In genomic region chr11:59556883-59557205, GRCh38 we compare ENCODE assay signal across 8 cellular contexts. TPM values are rescaled to one million over a fixed set of nuclear protein-coding genes. Genes with fewer than 3 reads are reported as not detected.
DNase-seq lines count a peak whose midpoint lies in the region; ATAC-seq and TF ChIP-seq lines count a peak whose summit lies in the region.

No MANE protein-coding gene starts in this region.

- H3K4me1 Mint-ChIP-seq in T-helper 1 cell treated with Interleukin-12 subunit alpha and Interleukin-12 subunit beta and Interleukin-4 antibody, amounts not matched to agents 30 μg/mL and 1 μg/mL, for 36 hours (ENCODE audit: low read depth), result peaks cover 36% of the 10 kb centered on the region

- H3K36me3 ChIP-seq in gastroesophageal sphincter, result no peaks in the 10 kb centered on the region
- no peaks in the 10 kb centered on the region for H3K36me3 ChIP-seq in suprapubic skin

- CTCF ChIA-PET in GM10248 (lab: Yijun Ruan, JAX), result interaction anchor here (1.2 kb wide), 1 partner anchor 9 kb away, joined by 3 read pairs; no protein-coding TSS in a partner anchor

- peak; percentile 2 for ATAC-seq in HG03135 (IDR thresholded peaks at IDR 0.05; ENCODE audit: unreplicated experiment)
- ATAC-seq in gastroesophageal sphincter, result no peak

- H3K27ac Mint-ChIP-seq in T-helper 1 cell treated with Interleukin-12 subunit alpha and Interleukin-12 subunit beta and Interleukin-4 antibody, amounts not matched to agents 30 μg/mL and 1 μg/mL, for 36 hours, result peak overlapping the region; percentile 80

- no peaks in the 10 kb centered on the region for H3K9me3 ChIP-seq in gastroesophageal sphincter
- H3K9me3 ChIP-seq in suprapubic skin, result no peaks in the 10 kb centered on the region

- H3K4me3 ChIP-seq in GM08714 (ENCODE audit: low read length) (peak overlapping the region; percentile 84), gastroesophageal sphincter (peak overlapping the region in 1 of 2 donors; percentile 46), suprapubic skin (peak overlapping the region; percentile 38)

- H3K27me3 Mint-ChIP-seq in T-helper 1 cell treated with Interleukin-12 subunit alpha and Interleukin-12 subunit beta and Interleukin-4 antibody, amounts not matched to agents 30 μg/mL and 1 μg/mL, for 36 hours (ENCODE audit: low read depth), result peaks cover 22% of the 10 kb centered on the region

- TF ChIP-seq EP300 in gastroesophageal sphincter (IDR thresholded peaks at IDR 0.05), result no peak
- TF ChIP-seq EP300 in suprapubic skin (IDR thresholded peaks at IDR 0.05), result no peak

- H3K27ac ChIP-seq in gastroesophageal sphincter (peak overlapping the region in 3 of 4 donors; percentile 64 to 71 (median 70)), suprapubic skin (peak overlapping the region; percentile 15)

- no peaks in the 10 kb centered on the region for H3K9me3 Mint-ChIP-seq in T-helper 1 cell treated with Interleukin-12 subunit alpha and Interleukin-12 subunit beta and Interleukin-4 antibody, amounts not matched to agents 30 μg/mL and 1 μg/mL, for 36 hours

- DNase-seq in suprapubic skin (ENCODE audit: low spot score in 2 of 2) (no peak), GM10248 (ENCODE audit: extremely low spot score) (no peak), NCI-H774 (lab: John Stamatoyannopoulos, UW) (no peak), HPDE6-E6E7 (ENCODE audit: extremely low spot score) (no peak)

- WGBS in gastroesophageal sphincter (ENCODE audit: low coverage in 1 of 2), 2 donors, result 18 to 26% methylated on average over 4 to 10 of the region's 11 CpGs
- 28% methylated on average over 11 of the region's 11 CpGs for WGBS in suprapubic skin

- peaks cover 4% of the 10 kb centered on the region for H3K36me3 Mint-ChIP-seq in T-helper 1 cell treated with Interleukin-12 subunit alpha and Interleukin-12 subunit beta and Interleukin-4 antibody, amounts not matched to agents 30 μg/mL and 1 μg/mL, for 36 hours (ENCODE audit: low read depth)

- H3K4me1 ChIP-seq in gastroesophageal sphincter, result peaks cover 0 to 49% (median 5%) of the 10 kb centered on the region in 3 donors
- peaks cover 34% of the 10 kb centered on the region for H3K4me1 ChIP-seq in suprapubic skin

- no peaks in the 10 kb centered on the region for H3K27me3 ChIP-seq in gastroesophageal sphincter
- H3K27me3 ChIP-seq in suprapubic skin, result no peaks in the 10 kb centered on the region

- H3K4me3 Mint-ChIP-seq in T-helper 1 cell treated with Interleukin-12 subunit alpha and Interleukin-12 subunit beta and Interleukin-4 antibody, amounts not matched to agents 30 μg/mL and 1 μg/mL, for 36 hours, result peak overlapping the region; percentile 81

- TF ChIP-seq POLR2A in gastroesophageal sphincter (IDR thresholded peaks at IDR 0.05) (no peak), suprapubic skin (IDR thresholded peaks at IDR 0.05) (no peak)

- POLR2A ChIA-PET in GM10248 (lab: Yijun Ruan, JAX), result interaction anchor here (1.0 kb wide), 2 partner anchors 9 to 112 kb away, joined by 4 read pairs; partner anchors contain the start of gene PATL1

- no peak for TF ChIP-seq CTCF in gastroesophageal sphincter (IDR thresholded peaks at IDR 0.05)
- no peak for TF ChIP-seq CTCF in suprapubic skin (IDR thresholded peaks at IDR 0.05)
- no peak for TF ChIP-seq CTCF in GM10248 (IDR thresholded peaks at IDR 0.05; ENCODE audit: control extremely low read depth, extremely low read depth, low read depth, missing control alignments)

RNA-seq across cellular contexts. Expression of gene OR4D9, which starts 45.5 kb away (rescaled TPM):
- total RNA-seq in gastroesophageal sphincter (not detected), suprapubic skin (not detected)

RNA-seq across cellular contexts. Expression of gene OR4D11, which starts 53.5 kb away (rescaled TPM):
- total RNA-seq in gastroesophageal sphincter (not detected), suprapubic skin (not detected)

RNA-seq across cellular contexts. Expression of gene OSBP, which starts 58.7 kb away (rescaled TPM):
- total RNA-seq in gastroesophageal sphincter, result 10 to 100 TPM; 31.4 to 39.7 (median 38.1) TPM
- total RNA-seq in suprapubic skin, result 10 to 100 TPM; 37.2 to 71.5 (median 49.6) TPM
